1 cellular context compared by ENCODE assay signal in genomic region chr5:53009816-53010215, GRCh38.
TF ChIP-seq lines count a peak whose summit lies in the region.

No MANE protein-coding gene starts in this region.

TF ChIP-seq in IMR-90, 13 proteins besides CTCF, POLR2A, EP300 and RAD21:
- TF ChIP-seq CEBPB (IDR thresholded peaks at IDR 0.05; ENCODE audit: low read depth, low read length) (no peak), RCOR1 (IDR thresholded peaks at IDR 0.05; ENCODE audit: insufficient replicate concordance, low read length) (no peak), FOS (IDR thresholded peaks at IDR 0.05; ENCODE audit: low read depth, low read length) (no peak), CHD1 (IDR thresholded peaks at IDR 0.05; ENCODE audit: low read depth, low read length) (no peak), MXI1 (IDR thresholded peaks at IDR 0.05; ENCODE audit: borderline replicate concordance, low read depth, low read length) (no peak), MAFK (IDR thresholded peaks at IDR 0.05; ENCODE audit: low read depth, low read length) (no peak), USF2 (IDR thresholded peaks at IDR 0.05; ENCODE audit: low read depth, low read length) (no peak), MAZ (IDR thresholded peaks at IDR 0.05; ENCODE audit: borderline replicate concordance, low read depth, low read length) (no peak), BHLHE40 (IDR thresholded peaks at IDR 0.05; ENCODE audit: low read depth, low read length) (no peak), SMC3 (IDR thresholded peaks at IDR 0.05; ENCODE audit: low read depth, low read length) (no peak), RFX5 (IDR thresholded peaks at IDR 0.05; ENCODE audit: low read depth, low read length) (no peak), NFE2L2 (IDR thresholded peaks at IDR 0.05; ENCODE audit: low read depth, low read length) (no peak), ELK1 (IDR thresholded peaks at IDR 0.05; ENCODE audit: borderline replicate concordance, low read depth, low read length) (no peak)
